ENCODE assay signal across 22 cellular contexts in the genomic region with DNA sequence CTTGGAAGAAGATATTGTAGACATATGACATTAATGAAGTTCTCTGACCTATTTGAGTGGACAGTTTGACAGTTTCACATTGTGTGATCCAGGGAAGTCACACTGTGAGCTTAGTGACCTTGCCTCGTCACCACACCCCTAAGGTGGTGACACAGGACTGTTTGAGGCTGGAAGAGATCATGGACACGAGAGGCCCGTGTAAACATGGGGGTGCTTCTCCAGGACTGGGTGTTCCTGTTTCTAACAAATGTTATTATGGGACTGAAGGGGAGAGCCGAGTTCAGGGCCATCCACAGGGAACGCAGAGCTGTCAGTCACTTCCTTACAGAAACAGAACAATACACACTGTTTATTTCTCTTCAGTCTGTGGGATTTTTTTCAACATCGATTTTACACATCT.
"Had no signal": no experiment of that assay in that cellular context is flagged by ENCODE, and none has a peak within 500 bp of the region (broad histone marks: within the 10 kb centered on the region; RNA-seq: fewer than 3 reads in every experiment).

No MANE protein-coding gene starts in this region.

- DNase-seq: activated CD4-positive, alpha-beta memory T cell treated with anti-CD3 and anti-CD28 coated beads, Interleukin-2, amount 10 ng/mL, durations not matched to agents 7 days and 5 days; activated CD4-positive, alpha-beta T cell treated with anti-CD3 and anti-CD28 coated beads for 36 hours; activated CD4-positive, alpha-beta T cell treated with anti-CD3 and anti-CD28 coated beads, Interleukin-2, amount 50 U/mL, for 1 hour; activated CD8-positive, alpha-beta memory T cell treated with anti-CD3 and anti-CD28 coated beads, Interleukin-2, amount 50 U/mL, for 4 hours; activated naive CD4-positive, alpha-beta T cell treated with anti-CD3 and anti-CD28 coated beads, Interleukin-2, amount 50 U/mL, for 16 hours; activated naive CD8-positive, alpha-beta T cell treated with anti-CD3 and anti-CD28 coated beads, Interleukin-2, amount 10 ng/mL, durations not matched to agents 7 days and 5 days; adrenal gland; anterior cingulate cortex; central memory CD4-positive, alpha-beta T cell; IMR-90; KBM-7; NCI-H1048; NCI-H1694; NCI-H2029; NCI-H2107; NCI-H2171 treated with DMSO at 0.1 percent for 48 hours; NCI-H226; NCI-H526; NCI-H774; SIG-M5; T-helper 1 cell; WERI-Rb-1 had no signal

- H3K9me3 Mint-ChIP-seq: activated CD4-positive, alpha-beta memory T cell treated with anti-CD3 and anti-CD28 coated beads, Interleukin-2, amount 10 ng/mL, durations not matched to agents 7 days and 5 days; activated naive CD8-positive, alpha-beta T cell treated with anti-CD3 and anti-CD28 coated beads, Interleukin-2, amount 10 ng/mL, durations not matched to agents 7 days and 5 days had no signal

- ATAC-seq: activated CD4-positive, alpha-beta T cell treated with anti-CD3 and anti-CD28 coated beads for 36 hours had no signal

- H3K4me3 ChIP-seq: adrenal gland had no signal

- H3K4me1 ChIP-seq: adrenal gland had no signal

- H3K4me3 Mint-ChIP-seq: activated CD4-positive, alpha-beta memory T cell treated with anti-CD3 and anti-CD28 coated beads, Interleukin-2, amount 10 ng/mL, durations not matched to agents 7 days and 5 days; activated CD4-positive, alpha-beta T cell treated with anti-CD3 and anti-CD28 coated beads for 36 hours; activated naive CD8-positive, alpha-beta T cell treated with anti-CD3 and anti-CD28 coated beads, Interleukin-2, amount 10 ng/mL, durations not matched to agents 7 days and 5 days had no signal

- H3K36me3 ChIP-seq: adrenal gland, WERI-Rb-1 had no signal

- H3K27me3 ChIP-seq: adrenal gland had no signal

- H3K27ac Mint-ChIP-seq: activated CD4-positive, alpha-beta memory T cell treated with anti-CD3 and anti-CD28 coated beads, Interleukin-2, amount 10 ng/mL, durations not matched to agents 7 days and 5 days; activated CD4-positive, alpha-beta T cell treated with anti-CD3 and anti-CD28 coated beads for 36 hours; activated naive CD8-positive, alpha-beta T cell treated with anti-CD3 and anti-CD28 coated beads, Interleukin-2, amount 10 ng/mL, durations not matched to agents 7 days and 5 days had no signal

- H3K27ac ChIP-seq: adrenal gland, WERI-Rb-1 had no signal

- H3K27me3 Mint-ChIP-seq: activated CD4-positive, alpha-beta memory T cell treated with anti-CD3 and anti-CD28 coated beads, Interleukin-2, amount 10 ng/mL, durations not matched to agents 7 days and 5 days; activated CD4-positive, alpha-beta T cell treated with anti-CD3 and anti-CD28 coated beads for 36 hours; activated naive CD8-positive, alpha-beta T cell treated with anti-CD3 and anti-CD28 coated beads, Interleukin-2, amount 10 ng/mL, durations not matched to agents 7 days and 5 days had no signal

- H3K9me3 ChIP-seq: adrenal gland had no signal

- H3K36me3 Mint-ChIP-seq: activated naive CD8-positive, alpha-beta T cell treated with anti-CD3 and anti-CD28 coated beads, Interleukin-2, amount 10 ng/mL, durations not matched to agents 7 days and 5 days had no signal

- H3K4me1 Mint-ChIP-seq: activated CD4-positive, alpha-beta memory T cell treated with anti-CD3 and anti-CD28 coated beads, Interleukin-2, amount 10 ng/mL, durations not matched to agents 7 days and 5 days; activated CD4-positive, alpha-beta T cell treated with anti-CD3 and anti-CD28 coated beads for 36 hours; activated naive CD8-positive, alpha-beta T cell treated with anti-CD3 and anti-CD28 coated beads, Interleukin-2, amount 10 ng/mL, durations not matched to agents 7 days and 5 days had no signal
